In genomic region chr12:124040286-124040685, GRCh38 we compare ENCODE assay signal across 17 cellular contexts.
DNase-seq lines count a peak whose midpoint lies in the region; ATAC-seq and TF ChIP-seq lines count a peak whose summit lies in the region.
"Had no signal": no experiment of that assay in that cellular context is flagged by ENCODE, and none has a peak within 500 bp of the region (broad histone marks: within the 10 kb centered on the region; RNA-seq: fewer than 3 reads in every experiment).

No MANE protein-coding gene starts in this region.

- H3K14ac ChIP-seq in mesenchymal stem cell (ENCODE audit: low read length in 2 of 2), result no peak overlapping the region

- peak overlapping the region in 8 of 11 experiments; percentile 26 to 64 (median 46); a peak in 10 of 22 replicates for H3K4me2 ChIP-seq in BLaER1 treated with 17β-estradiol and CSF1 and Interleukin-3, amounts not matched to agents 10 nM and 100 nM
- no peak overlapping the region for H3K4me2 ChIP-seq in mesenchymal stem cell (ENCODE audit: low read length, poor library complexity, severe bottlenecking)

- no peak overlapping the region for H3K27ac Mint-ChIP-seq in T-helper 17 cell
- H3K27ac Mint-ChIP-seq: B cell had no signal

- H3K23ac ChIP-seq in mesenchymal stem cell (ENCODE audit: low read length in 2 of 2), result no peak overlapping the region

- peaks cover 7% of the 10 kb centered on the region for H3K4me1 Mint-ChIP-seq in T-helper 17 cell
- H3K4me1 Mint-ChIP-seq: B cell had no signal

- no peak overlapping the region for H2BK120ac ChIP-seq in mesenchymal stem cell (ENCODE audit: low read depth, low read length)

- no peak for ATAC-seq in heart right ventricle
- no peak for ATAC-seq in T-helper 17 cell

- H3K4me3 ChIP-seq in BLaER1 treated with 17β-estradiol and CSF1 and Interleukin-3, amounts not matched to agents 10 nM and 100 nM, result no peak overlapping the region
- no peak overlapping the region for H3K4me3 ChIP-seq in mesenchymal stem cell (ENCODE audit: insufficient read depth in 1 of 2, low read depth in 1 of 2, low read length in 2 of 2)
- no peak overlapping the region for H3K4me3 ChIP-seq in heart right ventricle
- H3K4me3 ChIP-seq: SJSA1 had no signal

- no peak overlapping the region for H2AFZ ChIP-seq in mesenchymal stem cell (ENCODE audit: low read depth, low read length)

- no peak overlapping the region for H3K4ac ChIP-seq in mesenchymal stem cell (ENCODE audit: low read depth in 1 of 2, low read length in 2 of 2)

- peaks cover 2% of the 10 kb centered on the region for H3K79me1 ChIP-seq in mesenchymal stem cell (replicated peaks; ENCODE audit: low read length, poor library complexity, severe bottlenecking)

- H3K9me3 ChIP-seq in BLaER1 treated with 17β-estradiol and CSF1 and Interleukin-3, amounts not matched to agents 10 nM and 100 nM (replicated peaks in 1 of 11), result peaks cover 0 to 3% (median 0%) of the 10 kb centered on the region in 11 experiments; a peak in 1 of 22 replicates
- H3K9me3 ChIP-seq in mesenchymal stem cell (ENCODE audit: control insufficient read depth, low read length) (no peaks in the 10 kb centered on the region), heart right ventricle (no peaks in the 10 kb centered on the region), T-helper 17 cell (ENCODE audit: control insufficient read depth, low read length, poor library complexity, severe bottlenecking) (no peaks in the 10 kb centered on the region)
- H3K9me3 ChIP-seq: SJSA1 had no signal

- no peak overlapping the region for H3K4me3 Mint-ChIP-seq in T-helper 17 cell
- H3K4me3 Mint-ChIP-seq: B cell had no signal

- H3K36me3 Mint-ChIP-seq in T-helper 17 cell (ENCODE audit: low read depth), result peaks cover 2% of the 10 kb centered on the region

- H2BK15ac ChIP-seq in mesenchymal stem cell (ENCODE audit: low read depth, poor library complexity, severe bottlenecking), result no peak overlapping the region

- no peaks in the 10 kb centered on the region for H3K27me3 ChIP-seq in BLaER1 treated with 17β-estradiol and CSF1 and Interleukin-3, amounts not matched to agents 10 nM and 100 nM
- peaks cover 0 to 5% of the 10 kb centered on the region in 2 experiments for H3K27me3 ChIP-seq in mesenchymal stem cell (ENCODE audit: control insufficient read depth in 1 of 2, insufficient read depth in 1 of 2, low read length in 2 of 2)
- no peaks in the 10 kb centered on the region for H3K27me3 ChIP-seq in heart right ventricle
- H3K27me3 ChIP-seq: SJSA1 had no signal

- H4K8ac ChIP-seq in mesenchymal stem cell (ENCODE audit: low read length), result no peak overlapping the region

- no peak overlapping the region for H3K9ac ChIP-seq in BLaER1 treated with 17β-estradiol and CSF1 and Interleukin-3, amounts not matched to agents 10 nM and 100 nM
- no peak overlapping the region for H3K9ac ChIP-seq in mesenchymal stem cell (ENCODE audit: low read length)
- H3K9ac ChIP-seq: KMS-11 had no signal

- WGBS in mesenchymal stem cell, result 81% methylated on average over 5 of the region's 10 CpGs
- 47 to 67% methylated on average over 10 of the region's 10 CpGs for WGBS in heart right ventricle, 2 donors

- no peaks in the 10 kb centered on the region for H3K36me3 ChIP-seq in BLaER1 treated with 17β-estradiol and CSF1 and Interleukin-3, amounts not matched to agents 10 nM and 100 nM
- no peaks in the 10 kb centered on the region for H3K36me3 ChIP-seq in mesenchymal stem cell (ENCODE audit: control insufficient read depth in 1 of 2, insufficient read depth in 2 of 2, low read depth in 1 of 2, low read length in 2 of 2)
- H3K36me3 ChIP-seq in heart right ventricle, result no peaks in the 10 kb centered on the region
- H3K36me3 ChIP-seq: SJSA1 had no signal

- TF ChIP-seq CTCF in heart right ventricle (IDR thresholded peaks at IDR 0.05), result no peak

- H3K27ac ChIP-seq in BLaER1 treated with 17β-estradiol and CSF1 and Interleukin-3, amounts not matched to agents 10 nM and 100 nM, result no peak overlapping the region
- H3K27ac ChIP-seq in mesenchymal stem cell (ENCODE audit: low read length, poor library complexity, severe bottlenecking) (no peak overlapping the region), heart right ventricle (no peak overlapping the region)
- H3K27ac ChIP-seq: SJSA1 had no signal

- H2BK5ac ChIP-seq in mesenchymal stem cell (ENCODE audit: low read depth, low read length, poor library complexity, severe bottlenecking), result no peak overlapping the region

- no peak overlapping the region for H2AK5ac ChIP-seq in mesenchymal stem cell (ENCODE audit: low read length, severe bottlenecking)

- intact Hi-C loops in heart right ventricle (cut with DNase I), result no loop called here

- no peak overlapping the region for H3K18ac ChIP-seq in mesenchymal stem cell (ENCODE audit: low read depth in 1 of 2, low read length in 2 of 2)

- H3K27me3 Mint-ChIP-seq in T-helper 17 cell, result peaks cover 27% of the 10 kb centered on the region

- DNase-seq in NOMO-1 (lab: John Stamatoyannopoulos, UW; ENCODE audit: unreplicated experiment in 2 of 2) (peak; percentile 43 to 61), dermis microvascular lymphatic vessel endothelial cell (ENCODE audit: low read depth in 2 of 2) (peak; percentile 59 to 82), mesenchymal stem cell (no peak), NCI-H748 treated with DMSO at 0.1 percent for 48 hours (lab: John Stamatoyannopoulos, UW) (no peak), NCI-H774 (lab: John Stamatoyannopoulos, UW) (no peak), heart right ventricle (no peak), T-helper 17 cell (no peak)
- DNase-seq: ACHN, DMS 273 treated with DMSO at 0.1 percent for 48 hours, NCI-H1105 treated with DMSO at 0.1 percent for 48 hours, NCI-H187, NCI-H446 treated with DMSO at 0.1 percent for 48 hours, OCI-M1 had no signal

- no peaks in the 10 kb centered on the region for H4K20me1 ChIP-seq in BLaER1 treated with 17β-estradiol and CSF1 and Interleukin-3, amounts not matched to agents 10 nM and 100 nM

- peak overlapping the region; percentile 40 for H4K91ac ChIP-seq in mesenchymal stem cell (ENCODE audit: low read length)

- H2BK12ac ChIP-seq in mesenchymal stem cell (ENCODE audit: low read length in 2 of 2), result no peak overlapping the region

- peaks cover 23 to 30% (median 27%) of the 10 kb centered on the region in 10 experiments for H3K4me1 ChIP-seq in BLaER1 treated with 17β-estradiol and CSF1 and Interleukin-3, amounts not matched to agents 10 nM and 100 nM
- peaks cover 5% of the 10 kb centered on the region for H3K4me1 ChIP-seq in mesenchymal stem cell (ENCODE audit: control insufficient read depth, insufficient read depth, low read depth, low read length)
- H3K4me1 ChIP-seq in heart right ventricle, result peaks cover 0 to 19% (median 0%) of the 10 kb centered on the region in 9 donors

Comparison
In these comparisons a context has a peak if more than half of its experiments do, and no peak if none do; other contexts are left out.
1. DNase-seq: peak in NOMO-1 (2 of 2) and dermis microvascular lymphatic vessel endothelial cell (2 of 2); none in mesenchymal stem cell (single experiment), NCI-H748 treated with DMSO at 0.1 percent for 48 hours (single experiment), NCI-H774 (single experiment), heart right ventricle (0 of 2) and T-helper 17 cell (0 of 3).